In the genomic region with DNA sequence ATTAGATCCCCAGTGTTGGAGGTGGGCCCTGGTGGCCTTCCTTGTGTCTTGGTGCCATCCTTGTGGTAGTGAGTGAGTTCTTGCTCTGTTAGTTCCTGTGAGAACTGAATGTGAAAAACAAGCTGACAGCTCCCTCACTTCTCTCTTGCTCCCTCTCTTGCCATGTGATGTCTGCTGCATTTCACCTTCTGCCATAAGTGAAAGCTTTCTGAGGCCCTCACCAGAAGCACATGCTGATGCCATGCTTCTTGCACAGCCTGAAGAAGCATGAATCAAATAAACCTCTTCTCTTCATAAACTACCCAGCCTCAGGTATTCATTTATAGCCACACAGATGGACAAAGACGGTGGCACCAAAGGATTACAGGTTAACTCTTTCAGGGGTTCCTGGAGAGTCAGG, we compare ENCODE assay signal across 25 cellular contexts.
"Had no signal": no experiment of that assay in that cellular context is flagged by ENCODE, and none has a peak within 500 bp of the region (broad histone marks: within the 10 kb centered on the region; RNA-seq: fewer than 3 reads in every experiment).

No MANE protein-coding gene starts in this region.

- H3K4me2 ChIP-seq: SK-N-SH had no signal

- DNase-seq: KBM-7; NCI-H1092; NCI-H1417 treated with DMSO at 0.1 percent for 48 hours; NCI-H187; NCI-H2029; NCI-H2081 treated with DMSO at 0.1 percent for 48 hours; NCI-H2171; NCI-H226; NCI-H446; NCI-H510A; NCI-H524 treated with DMSO at 0.1 percent for 48 hours; NCI-H69; NCI-H774; NK-92 treated with Interleukin-12 subunit alpha and Interleukin-12 subunit beta, amount 100 ng/mL, for 24 hours; OCI-M1; SHP77; SK-N-SH; SW 1271; T-cell had no signal

- H3K36me3 Mint-ChIP-seq: IgD-negative memory B cell, T-cell had no signal

- FAIRE-seq: HTR-8/SVneo, RCC 7860 had no signal

- H3K4me3 Mint-ChIP-seq: IgD-negative memory B cell; T-cell; T-helper 1 cell treated with Interleukin-12 subunit alpha and Interleukin-12 subunit beta and Interleukin-4 antibody, amounts not matched to agents 30 μg/mL and 1 μg/mL, for 36 hours had no signal

- ATAC-seq: T-cell had no signal

- H3K4me1 Mint-ChIP-seq: T-cell had no signal

- H3K9ac ChIP-seq: SK-N-SH had no signal

- H3K27ac ChIP-seq: HL-60, RWPE1 had no signal

- H3K9me2 ChIP-seq: SK-N-SH had no signal

- H3K27ac Mint-ChIP-seq: IgD-negative memory B cell; T-cell; T-helper 1 cell treated with Interleukin-12 subunit alpha and Interleukin-12 subunit beta and Interleukin-4 antibody, amounts not matched to agents 30 μg/mL and 1 μg/mL, for 36 hours had no signal

- H3K9me3 ChIP-seq: SK-N-SH had no signal

- H3K9me3 Mint-ChIP-seq: IgD-negative memory B cell; T-cell; T-helper 1 cell treated with Interleukin-12 subunit alpha and Interleukin-12 subunit beta and Interleukin-4 antibody, amounts not matched to agents 30 μg/mL and 1 μg/mL, for 36 hours had no signal
